8 cellular contexts compared by ENCODE assay signal in the genomic region with DNA sequence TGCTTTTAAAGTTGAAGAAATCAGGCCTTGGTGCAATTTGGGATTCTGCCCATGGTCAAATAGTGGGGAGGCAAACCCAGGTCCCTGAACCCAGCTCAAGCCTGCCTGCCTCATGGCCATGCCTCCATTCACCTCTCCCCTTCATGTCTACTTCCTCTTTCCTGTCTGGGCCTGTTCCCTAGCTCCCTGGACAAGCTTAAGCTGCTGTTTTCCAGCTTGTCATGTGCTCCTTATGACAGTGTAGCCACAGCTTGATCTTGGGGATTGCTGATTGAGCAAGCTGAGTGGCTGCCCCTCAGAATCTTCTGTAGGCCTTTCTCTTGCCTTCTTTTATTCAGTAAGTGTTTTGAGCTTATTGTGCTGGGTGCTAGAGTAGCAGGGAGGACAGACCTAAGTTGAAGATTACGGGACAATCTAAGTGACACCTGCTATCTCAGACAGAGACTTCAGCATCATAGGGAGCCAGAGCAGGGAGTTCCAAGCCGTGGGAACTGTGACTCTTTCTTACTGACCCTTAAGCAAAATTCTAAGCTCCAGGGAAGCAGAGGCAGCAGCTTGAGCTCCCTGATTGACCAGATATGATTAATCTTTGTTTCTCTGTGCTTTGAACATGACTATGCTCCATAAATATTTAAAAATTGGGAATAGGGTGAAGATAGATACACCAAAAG. TPM values are rescaled to one million over a fixed set of nuclear protein-coding genes. Genes with fewer than 3 reads are reported as not detected.
DNase-seq lines count a peak whose midpoint lies in the region; ATAC-seq and TF ChIP-seq lines count a peak whose summit lies in the region.

No MANE protein-coding gene starts in this region.

- no peaks in the 10 kb centered on the region for H3K36me3 ChIP-seq in KMS-11 (ENCODE audit: insufficient read depth)

- H3K27me3 ChIP-seq in KMS-11 (ENCODE audit: insufficient read depth, low read depth): no peaks in the 10 kb centered on the region

- POLR2A ChIA-PET in GM10248 (lab: Yijun Ruan, JAX): interaction anchor here (1.3 to 4.1 kb wide), 3 partner anchors 10 to 56 kb away, joined by 4 to 14 read pairs (median 9); partner anchors contain the start of genes IER5 and STX6

- H3K4me3 Mint-ChIP-seq in osteocyte (ENCODE audit: unreplicated experiment): peak overlapping the region; percentile 62

- no peaks in the 10 kb centered on the region for H4K20me1 ChIP-seq in KMS-11 (ENCODE audit: insufficient read depth)

- peak overlapping the region; percentile 95 for H2AFZ ChIP-seq in KMS-11 (ENCODE audit: low read depth)

- CTCF ChIA-PET in GM10248 (lab: Yijun Ruan, JAX): interaction anchor here (0.7 to 17.3 kb wide), 8 partner anchors 9 to 151 kb away, joined by 3 to 300 read pairs (median 5); partner anchors contain the start of gene STX6

- ATAC-seq in GM21515 (IDR thresholded peaks at IDR 0.05; ENCODE audit: unreplicated experiment): peak; percentile 23

- H3K27ac ChIP-seq in KMS-11: peak overlapping the region; percentile 81

- H3K27ac Mint-ChIP-seq in osteocyte (ENCODE audit: unreplicated experiment): peak overlapping the region; percentile 91

- H3K79me2 ChIP-seq in KMS-11 (ENCODE audit: insufficient read depth, low read depth): 0 out of 2 replicates have a peak, but pooled peaks cover 6% of the 10 kb centered on the region

- TF ChIP-seq CTCF in KMS-11 (conservative IDR thresholded peaks at IDR 0.05; ENCODE audit: low read depth, low read length) (no peak), osteocyte (IDR thresholded peaks at IDR 0.05) (no peak), GM10248 (IDR thresholded peaks at IDR 0.05; ENCODE audit: control extremely low read depth, extremely low read depth, low read depth, missing control alignments) (no peak)

- no peaks in the 10 kb centered on the region for H3K27me3 Mint-ChIP-seq in osteocyte (ENCODE audit: unreplicated experiment)

- H3K9ac ChIP-seq in KMS-11: peak overlapping the region; percentile 65

- H3K4me3 ChIP-seq in KMS-11 (IDR thresholded peaks at IDR 0.05; ENCODE audit: insufficient read depth, low read depth, low read length): peak overlapping the region; percentile 74

- peak; percentile 61 for DNase-seq in DMS53 (lab: John Stamatoyannopoulos, UW)
- peak; percentile 34 for DNase-seq in activated CD4-positive, alpha-beta T cell treated with anti-CD3 and anti-CD28 coated beads for 48 hours
- DNase-seq in fibroblast of gingiva (ENCODE audit: low read depth): peak; percentile 50
- DNase-seq in osteocyte (ENCODE audit: extremely low spot score, unreplicated experiment): no peak
- no peak for DNase-seq in GM10248 (ENCODE audit: extremely low spot score)
- DNase-seq in cerebellum (ENCODE audit: low spot score): no peak

- peak overlapping the region; percentile 85 for H3K4me2 ChIP-seq in KMS-11

- H3K9me3 Mint-ChIP-seq in osteocyte (ENCODE audit: unreplicated experiment): no peaks in the 10 kb centered on the region

- H3K4me1 Mint-ChIP-seq in osteocyte (ENCODE audit: unreplicated experiment): peaks cover 11% of the 10 kb centered on the region

- H3K4me1 ChIP-seq in KMS-11 (ENCODE audit: low read depth, poor library complexity, severe bottlenecking): peaks cover 19% of the 10 kb centered on the region

- no peaks in the 10 kb centered on the region for H3K36me3 Mint-ChIP-seq in osteocyte (ENCODE audit: unreplicated experiment)

RNA-seq across cellular contexts. Expression of gene MR1, which starts 0.5 kb away (rescaled TPM):
- total RNA-seq in osteocyte: 3.7 and 4.3 TPM in 2 replicates
- 0.91 TPM for total RNA-seq in cerebellum

RNA-seq across cellular contexts. Expression of gene STX6, which starts 10.6 kb away (rescaled TPM):
- total RNA-seq in osteocyte: 25.6 and 25.8 TPM in 2 replicates
- total RNA-seq in cerebellum: 59.5 TPM

RNA-seq across cellular contexts. Expression of gene IER5, which starts 55.2 kb away (rescaled TPM):
- total RNA-seq in osteocyte (29.8 and 32.2 TPM in 2 replicates), cerebellum (13.7 TPM)

Comparison
In these comparisons a context has a peak if more than half of its experiments do, and no peak if none do; other contexts are left out.
1. DNase-seq: peak in DMS53 (single experiment), activated CD4-positive, alpha-beta T cell treated with anti-CD3 and anti-CD28 coated beads for 48 hours (single experiment) and fibroblast of gingiva (single experiment); none in osteocyte (single experiment), GM10248 (single experiment) and cerebellum (single experiment).